In the genomic region with DNA sequence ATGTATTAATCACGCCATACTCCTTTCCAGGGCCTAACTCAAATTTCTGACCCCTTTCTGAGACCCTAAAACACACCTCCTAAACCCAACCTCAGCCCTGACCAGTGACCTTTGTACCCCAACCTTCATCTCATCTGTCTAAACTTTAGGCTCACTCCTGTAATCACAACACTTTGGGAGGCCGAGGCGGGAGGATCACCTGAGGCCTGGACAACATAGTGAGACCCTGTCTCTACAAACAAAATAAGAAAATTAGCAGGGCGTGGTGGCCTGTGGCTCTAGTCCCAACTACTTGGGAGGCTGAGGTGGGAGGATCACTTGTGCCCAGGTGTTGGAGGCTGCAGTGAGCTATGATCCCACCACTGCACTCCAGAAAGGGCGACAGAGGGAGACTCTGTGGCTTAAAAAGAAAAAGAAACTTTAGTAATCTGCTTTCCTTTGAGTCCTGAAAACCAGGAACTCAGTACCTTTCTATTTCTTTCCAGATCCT, we compare ENCODE assay signal across 12 cellular contexts. TPM values are rescaled to one million over a fixed set of nuclear protein-coding genes. Genes with fewer than 3 reads are reported as not detected.
DNase-seq lines count a peak whose midpoint lies in the region; ATAC-seq, FAIRE-seq and TF ChIP-seq lines count a peak whose summit lies in the region.
"Had no signal": no experiment of that assay in that cellular context is flagged by ENCODE, and none has a peak within 500 bp of the region (broad histone marks: within the 10 kb centered on the region; RNA-seq: fewer than 3 reads in every experiment).

No MANE protein-coding gene starts in this region.

- no peak overlapping the region; a peak in 1 of 6 replicates for H3K27ac ChIP-seq in A549
- H3K27ac ChIP-seq in H9 (ENCODE audit: insufficient read length, low read depth, low read length) = no peak overlapping the region
- H3K27ac ChIP-seq in endodermal cell (ENCODE audit: low read depth, low read length) = no peak overlapping the region
- no peak overlapping the region for H3K27ac ChIP-seq in neural progenitor cell
- H3K27ac ChIP-seq: neutrophil had no signal

- H2BK5ac ChIP-seq in H9 (ENCODE audit: insufficient read length, low read length) = no peak overlapping the region

- DNase-seq in A549 (ENCODE audit: low read depth in 1 of 2, low spot score in 1 of 2) (no peak), H9 (no peak), endodermal cell (no peak), neural progenitor cell (ENCODE audit: low spot score) (no peak), NCI-H2029 treated with DMSO at 0.1 percent for 48 hours (lab: John Stamatoyannopoulos, UW) (no peak), GM20000 (ENCODE audit: low spot score) (no peak), glomerular visceral epithelial cell (ENCODE audit: extremely low spot score) (no peak)
- DNase-seq in activated CD4-positive, alpha-beta T cell treated with anti-CD3 and anti-CD28 coated beads for 36 hours = no peak
- DNase-seq: CD8-positive, alpha-beta T cell; NCI-H1417 had no signal

- H3K36me3 ChIP-seq in endodermal cell (ENCODE audit: control insufficient read depth, insufficient read depth, low read length) (peaks cover 10% of the 10 kb centered on the region), neural progenitor cell (no peaks in the 10 kb centered on the region)
- H3K36me3 ChIP-seq: neutrophil had no signal

- H3K79me1 ChIP-seq in H9 (ENCODE audit: insufficient read depth, low read depth, low read length, poor library complexity, severe bottlenecking) = no peaks in the 10 kb centered on the region

- no peak overlapping the region for H3K4me3 ChIP-seq in A549
- H3K4me3 ChIP-seq in endodermal cell (ENCODE audit: low read length) = peak overlapping the region; percentile 82
- peak overlapping the region; percentile 70 for H3K4me3 ChIP-seq in neural progenitor cell

- H3K18ac ChIP-seq in H9 (ENCODE audit: insufficient read length, low read depth, low read length) = no peak overlapping the region

- H3K79me2 ChIP-seq in H9 (ENCODE audit: insufficient read depth, low read length) = no peaks in the 10 kb centered on the region
- H3K79me2 ChIP-seq in neural progenitor cell (ENCODE audit: low read depth) = no peaks in the 10 kb centered on the region

- H3K4ac ChIP-seq in H9 (ENCODE audit: low read depth, low read length) = no peak overlapping the region

- peaks cover 15% of the 10 kb centered on the region for H3K4me1 ChIP-seq in A549
- no peaks in the 10 kb centered on the region for H3K4me1 ChIP-seq in H9 (ENCODE audit: insufficient read depth, low read length)
- H3K4me1 ChIP-seq in endodermal cell (ENCODE audit: control insufficient read depth, insufficient read depth, low read length) = no peaks in the 10 kb centered on the region
- H3K4me1 ChIP-seq in neural progenitor cell = no peaks in the 10 kb centered on the region

- H3K9me3 ChIP-seq in A549 (no peaks in the 10 kb centered on the region), H9 (ENCODE audit: control insufficient read depth, low read depth, low read length) (no peaks in the 10 kb centered on the region), endodermal cell (ENCODE audit: control insufficient read depth, low read length) (no peaks in the 10 kb centered on the region), neural progenitor cell (ENCODE audit: low read depth) (no peaks in the 10 kb centered on the region)
- H3K9me3 ChIP-seq: neutrophil had no signal

- H2BK20ac ChIP-seq in H9 (ENCODE audit: low read depth, low read length, poor library complexity, severe bottlenecking) = no peak overlapping the region

- no peak overlapping the region for H2BK15ac ChIP-seq in H9 (ENCODE audit: low read depth, low read length)

- H3K9me3 Mint-ChIP-seq in H9 = no peaks in the 10 kb centered on the region; a peak in 1 of 5 replicates
- H3K9me3 Mint-ChIP-seq in endodermal cell = no peaks in the 10 kb centered on the region
- H3K9me3 Mint-ChIP-seq in neural progenitor cell = no peaks in the 10 kb centered on the region
- no peaks in the 10 kb centered on the region for H3K9me3 Mint-ChIP-seq in activated CD4-positive, alpha-beta T cell treated with anti-CD3 and anti-CD28 coated beads for 36 hours (ENCODE audit: low read depth)
- H3K9me3 Mint-ChIP-seq: CD8-positive, alpha-beta T cell had no signal

- H3K27me3 Mint-ChIP-seq in H9 (ENCODE audit: low read depth) = peaks cover 8% of the 10 kb centered on the region
- H3K27me3 Mint-ChIP-seq in endodermal cell (ENCODE audit: insufficient read depth) = peaks cover 12% of the 10 kb centered on the region
- H3K27me3 Mint-ChIP-seq in neural progenitor cell (ENCODE audit: insufficient read depth, low read depth) = peaks cover 14% of the 10 kb centered on the region
- H3K27me3 Mint-ChIP-seq in activated CD4-positive, alpha-beta T cell treated with anti-CD3 and anti-CD28 coated beads for 36 hours = peaks cover 20% of the 10 kb centered on the region

- no peak overlapping the region for H2BK12ac ChIP-seq in H9 (ENCODE audit: insufficient read length, low read depth, low read length)

- peaks cover 2 to 17% (median 14%) of the 10 kb centered on the region in 3 experiments; a peak in 6 of 7 replicates for H3K36me3 Mint-ChIP-seq in H9 (ENCODE audit: insufficient read depth in 1 of 3, low read depth in 3 of 3)
- peaks cover 14% of the 10 kb centered on the region for H3K36me3 Mint-ChIP-seq in endodermal cell (ENCODE audit: low read depth)
- H3K36me3 Mint-ChIP-seq in neural progenitor cell = no peaks in the 10 kb centered on the region
- H3K36me3 Mint-ChIP-seq in activated CD4-positive, alpha-beta T cell treated with anti-CD3 and anti-CD28 coated beads for 36 hours (ENCODE audit: low read depth) = no peaks in the 10 kb centered on the region
- H3K36me3 Mint-ChIP-seq: CD8-positive, alpha-beta T cell had no signal

- peaks cover 13% of the 10 kb centered on the region for H3K23me2 ChIP-seq in H9 (ENCODE audit: insufficient read length, low read depth, low read length, poor library complexity, severe bottlenecking)

- H3K9ac ChIP-seq in H9 (ENCODE audit: extremely low read depth, insufficient read length, low read length) (no peak overlapping the region), endodermal cell (ENCODE audit: extremely low read depth, low read length, poor library complexity, severe bottlenecking) (no peak overlapping the region), neural progenitor cell (no peak overlapping the region)

- H3K4me2 ChIP-seq in A549 (peak overlapping the region; percentile 80; the same call in 2 of the 3 replicates), H9 (ENCODE audit: insufficient read depth, insufficient read length, low read length) (no peak overlapping the region), neural progenitor cell (peak overlapping the region; percentile 91)

- no peaks in the 10 kb centered on the region for H4K20me1 ChIP-seq in H9 (ENCODE audit: control insufficient read depth, insufficient read depth, insufficient read length)
- H4K20me1 ChIP-seq in neural progenitor cell (ENCODE audit: low read depth) = peaks cover 19% of the 10 kb centered on the region

- CTCF ChIA-PET in A549 (lab: Yijun Ruan, JAX) = interaction anchor here (1.2 to 17.6 kb wide), 8 partner anchors 13 to 153 kb away, joined by 3 to 418 read pairs (median 23); a partner anchor contains a TSS
- CTCF ChIA-PET in activated CD4-positive, alpha-beta T cell treated with anti-CD3 and anti-CD28 coated beads for 36 hours (lab: Charles Lee) = interaction anchor here (2.0 kb wide), 1 partner anchor 12 kb away, joined by 5 read pairs; no protein-coding TSS in a partner anchor

- H3K4me3 Mint-ChIP-seq in H9 = peak overlapping the region; percentile 76 to 88
- peak overlapping the region; percentile 69 for H3K4me3 Mint-ChIP-seq in endodermal cell
- H3K4me3 Mint-ChIP-seq in neural progenitor cell = peak overlapping the region; percentile 70
- H3K4me3 Mint-ChIP-seq in activated CD4-positive, alpha-beta T cell treated with anti-CD3 and anti-CD28 coated beads for 36 hours = no peak overlapping the region
- H3K4me3 Mint-ChIP-seq: CD8-positive, alpha-beta T cell had no signal

- H3K14ac ChIP-seq in H9 (ENCODE audit: insufficient read depth, low read length) = no peak overlapping the region

- no peak overlapping the region for H3T11ph ChIP-seq in H9 (ENCODE audit: low read length)

- no peak overlapping the region for H2BK120ac ChIP-seq in H9 (ENCODE audit: low read depth, low read length, poor library complexity, severe bottlenecking)

- intact Hi-C loops in activated CD4-positive, alpha-beta T cell treated with anti-CD3 and anti-CD28 coated beads for 36 hours (cut with DNase I, micrococcal nuclease) = no loop called here

- H4K91ac ChIP-seq in H9 (ENCODE audit: insufficient read length, low read depth, low read length) = no peak overlapping the region

- no peak for FAIRE-seq in A549 (lab: Jason Lieb, UNC)

- H3K27ac Mint-ChIP-seq in H9 = peak overlapping the region; percentile 1 to 72 (median 27); a peak in 2 of 7 replicates
- H3K27ac Mint-ChIP-seq in endodermal cell = peak overlapping the region; percentile 62
- no peak overlapping the region for H3K27ac Mint-ChIP-seq in neural progenitor cell
- H3K27ac Mint-ChIP-seq in activated CD4-positive, alpha-beta T cell treated with anti-CD3 and anti-CD28 coated beads for 36 hours = no peak overlapping the region
- H3K27ac Mint-ChIP-seq: CD8-positive, alpha-beta T cell had no signal

- ATAC-seq in A549 = no peak
- no peak for ATAC-seq in activated CD4-positive, alpha-beta T cell treated with anti-CD3 and anti-CD28 coated beads for 36 hours
- ATAC-seq: activated CD4-positive, CD25-positive, alpha-beta regulatory T cell treated with anti-CD3 and anti-CD28 coated beads, Interleukin-2, amount 50 U/mL, for 24 hours; CD8-positive, alpha-beta T cell had no signal

- no peak overlapping the region for H4K8ac ChIP-seq in H9 (replicated peaks; ENCODE audit: insufficient read length, low read depth, low read length)

- TF ChIP-seq CTCF in A549 (IDR thresholded peaks at IDR 0.05) = no peak
- TF ChIP-seq CTCF in H9 (conservative IDR thresholded peaks at IDR 0.05) = no peak
- no peak for TF ChIP-seq CTCF in endodermal cell (conservative IDR thresholded peaks at IDR 0.05)
- TF ChIP-seq CTCF in neural progenitor cell (IDR thresholded peaks at IDR 0.05) = no peak
- TF ChIP-seq CTCF in GM20000 (IDR thresholded peaks at IDR 0.05; ENCODE audit: extremely low read depth, missing control alignments) = no peak

- no peak overlapping the region for H2AK5ac ChIP-seq in H9 (ENCODE audit: insufficient read length, low read length)

- H3K23ac ChIP-seq in H9 (ENCODE audit: insufficient read length, low read depth, low read length) = no peak overlapping the region

- H3K56ac ChIP-seq in H9 (ENCODE audit: insufficient read length, low read depth, low read length) = no peak overlapping the region

- H4K5ac ChIP-seq in H9 (ENCODE audit: insufficient read length, low read depth, low read length) = no peak overlapping the region

- TF ChIP-seq POLR2A in A549 (IDR thresholded peaks at IDR 0.05; ENCODE audit: low read length) = no peak

- WGBS in A549 (ENCODE audit: missing lambda C conversion rate) = 95% methylated on average over 5 of the region's 5 CpGs
- WGBS in H9 (ENCODE audit: extremely low coverage, insufficient read length, low lambda C conversion rate) = no CpG with 5 or more reads among the region's 5 CpGs
- WGBS in endodermal cell (ENCODE audit: insufficient coverage in 1 of 2, insufficient read length in 1 of 2), 2 experiments = 94 to 96% methylated on average over 3 to 5 of the region's 5 CpGs

- H3K4me1 Mint-ChIP-seq in H9 (peaks cover 18 to 25% of the 10 kb centered on the region in 2 experiments), endodermal cell (peaks cover 9% of the 10 kb centered on the region), neural progenitor cell (peaks cover 23% of the 10 kb centered on the region)
- peaks cover 21% of the 10 kb centered on the region for H3K4me1 Mint-ChIP-seq in activated CD4-positive, alpha-beta T cell treated with anti-CD3 and anti-CD28 coated beads for 36 hours

- no peak for TF ChIP-seq EP300 in A549 (IDR thresholded peaks at IDR 0.05)

- H2AFZ ChIP-seq in H9 (ENCODE audit: low read length) = no peak overlapping the region
- H2AFZ ChIP-seq in neural progenitor cell (replicated peaks) = peak overlapping the region; percentile 88

- peaks cover 29% of the 10 kb centered on the region for H3F3A ChIP-seq in neural progenitor cell (ENCODE audit: low read depth)

- TF ChIP-seq RAD21 in A549 (conservative IDR thresholded peaks at IDR 0.05 in 1 of 2, IDR thresholded peaks at IDR 0.05 in 1 of 2) = no peak

- no peaks in the 10 kb centered on the region; the same call in 1 of the 2 replicates for H3K27me3 ChIP-seq in H9 (ENCODE audit: insufficient read depth, low read length)
- no peaks in the 10 kb centered on the region for H3K27me3 ChIP-seq in endodermal cell (ENCODE audit: control insufficient read depth, insufficient read depth, low read length, poor library complexity, severe bottlenecking)
- H3K27me3 ChIP-seq in neural progenitor cell = peaks cover 15% of the 10 kb centered on the region

- POLR2A ChIA-PET in A549 (lab: Yijun Ruan, JAX) = no interaction called here
- POLR2A ChIA-PET in activated CD4-positive, alpha-beta T cell treated with anti-CD3 and anti-CD28 coated beads for 36 hours (lab: Charles Lee) = no interaction called here

RNA-seq across cellular contexts. Expression of a gene that starts 4.7 kb away (rescaled TPM):
- polyA plus RNA-seq in A549 (2011; rRNA removed) (4.7 and 5.3 TPM in 2 replicates), A549 (2017; fragmentation: RNase III; extraction: RNeasy Plus Mini Kit Qiagen cat#74134 plus additional on column Dnase treatment) (6.3 to 9.0 TPM (median 8.1 TPM) in 3 replicates)
- 4.7 and 7.4 TPM in 2 replicates for polyA plus RNA-seq in A549 (2012; cell fraction: cytosol; rRNA removed)
- 5.4 and 5.8 TPM in 2 replicates for polyA plus RNA-seq in A549 (2012; cell fraction: nucleus; rRNA removed)
- polyA minus RNA-seq in A549 (2011; rRNA and poly(A)+ RNA removed) = 6.7 and 10.8 TPM in 2 replicates
- total RNA-seq in H9 (2021) (18.9 and 20.1 TPM in 2 replicates), endodermal cell (10 to 100 TPM; 15.7 to 18.5 TPM), neural progenitor cell (ENCODE audit: low replicate concordance) (4.8 and 10.4 TPM in 2 replicates)
- polyA plus RNA-seq in endodermal cell (2013, experiment 1 of 2) = 23.8 TPM
- polyA plus RNA-seq in endodermal cell (2013, experiment 2 of 2) = 25.9 TPM
- 1 to 10 TPM; 2.0 to 3.2 TPM for total RNA-seq in activated CD4-positive, alpha-beta T cell treated with anti-CD3 and anti-CD28 coated beads for 36 hours

RNA-seq across cellular contexts. Expression of a gene that starts 6.1 kb away (rescaled TPM):
- polyA plus RNA-seq in A549 (2011; rRNA removed) (9.2 and 9.8 TPM in 2 replicates), A549 (2017; fragmentation: RNase III; extraction: RNeasy Plus Mini Kit Qiagen cat#74134 plus additional on column Dnase treatment) (6.6 to 11.2 TPM (median 10.5 TPM) in 3 replicates)
- 8.9 and 11.1 TPM in 2 replicates for polyA plus RNA-seq in A549 (2012; cell fraction: cytosol; rRNA removed)
- 6.6 TPM in 2 replicates for polyA plus RNA-seq in A549 (2012; cell fraction: nucleus; rRNA removed)
- 1.2 and 1.5 TPM in 2 replicates for polyA minus RNA-seq in A549 (2011; rRNA and poly(A)+ RNA removed)
- total RNA-seq in H9 (2021) (7.7 and 8.1 TPM in 2 replicates), endodermal cell (1 to 10 TPM; 3.2 to 3.5 TPM), neural progenitor cell (ENCODE audit: low replicate concordance) (2.4 and 3.6 TPM in 2 replicates)
- 2.6 TPM for polyA plus RNA-seq in endodermal cell (2013, experiment 1 of 2)
- polyA plus RNA-seq in endodermal cell (2013, experiment 2 of 2) = 1.9 TPM
- total RNA-seq in activated CD4-positive, alpha-beta T cell treated with anti-CD3 and anti-CD28 coated beads for 36 hours = 1 to 10 TPM; 2.8 to 3.1 TPM

RNA-seq across cellular contexts. Expression of a gene that starts 15.1 kb away (rescaled TPM):
- polyA plus RNA-seq in A549 (2011; rRNA removed) (59.1 and 64.5 TPM in 2 replicates), A549 (2017; fragmentation: RNase III; extraction: RNeasy Plus Mini Kit Qiagen cat#74134 plus additional on column Dnase treatment) (83.8 to 94.6 TPM (median 94.3 TPM) in 3 replicates)
- 58.8 and 103 TPM in 2 replicates for polyA plus RNA-seq in A549 (2012; cell fraction: cytosol; rRNA removed)
- 93.7 and 118 TPM in 2 replicates for polyA plus RNA-seq in A549 (2012; cell fraction: nucleus; rRNA removed)
- 72.4 and 90.8 TPM in 2 replicates for polyA minus RNA-seq in A549 (2011; rRNA and poly(A)+ RNA removed)
- total RNA-seq in H9 (2021) (157 and 162 TPM in 2 replicates), endodermal cell (100 to 1,000 TPM; 134 to 144 TPM), neural progenitor cell (ENCODE audit: low replicate concordance) (32.6 and 62.2 TPM in 2 replicates)
- polyA plus RNA-seq in endodermal cell (2013, experiment 1 of 2) = 54.2 TPM
- 55.2 TPM for polyA plus RNA-seq in endodermal cell (2013, experiment 2 of 2)
- total RNA-seq in activated CD4-positive, alpha-beta T cell treated with anti-CD3 and anti-CD28 coated beads for 36 hours = 100 to 1,000 TPM; 152 to 153 TPM

RNA-seq across cellular contexts. Expression of a gene that starts 24.4 kb away (rescaled TPM):
- 27.9 and 48.8 TPM in 2 replicates for polyA plus RNA-seq in A549 (2011; rRNA removed)
- 90.2 and 102 TPM in 2 replicates for polyA plus RNA-seq in A549 (2012; cell fraction: cytosol; rRNA removed)
- polyA plus RNA-seq in A549 (2012; cell fraction: nucleus; rRNA removed) = 424 and 553 TPM in 2 replicates
- polyA plus RNA-seq in A549 (2017; fragmentation: RNase III; extraction: RNeasy Plus Mini Kit Qiagen cat#74134 plus additional on column Dnase treatment) = 0.57 to 0.65 TPM (median 0.58 TPM) in 3 replicates
- 82.7 and 141 TPM in 2 replicates for polyA minus RNA-seq in A549 (2011; rRNA and poly(A)+ RNA removed)
- 1.7 and 2.5 TPM in 2 replicates for total RNA-seq in H9 (2021)
- total RNA-seq in endodermal cell = 1 to 10 TPM; 1.6 to 3.0 TPM
- polyA plus RNA-seq in endodermal cell (2013, experiment 1 of 2) = 1.6 TPM
- 1.4 TPM for polyA plus RNA-seq in endodermal cell (2013, experiment 2 of 2)
- 2.3 and 5.4 TPM in 2 replicates for total RNA-seq in neural progenitor cell (ENCODE audit: low replicate concordance)
- 1 to 10 TPM; 7.3 to 7.7 TPM for total RNA-seq in activated CD4-positive, alpha-beta T cell treated with anti-CD3 and anti-CD28 coated beads for 36 hours

Comparison
In these comparisons a context has a peak if more than half of its experiments do, and no peak if none do; other contexts are left out.
1. H3K27ac Mint-ChIP-seq: peak in H9 (3 of 3) and endodermal cell (single experiment); none in neural progenitor cell (single experiment) and activated CD4-positive, alpha-beta T cell treated with anti-CD3 and anti-CD28 coated beads for 36 hours (single experiment).